ENCODE assay signal across 1 cellular context in genomic region chr1:169309178-169310166, GRCh38.
TF ChIP-seq lines count a peak whose summit lies in the region.

No MANE protein-coding gene starts in this region.

TF ChIP-seq in K562, 482 proteins besides CTCF, POLR2A, EP300 and RAD21 (continued from another document and continues in another):
- TF ChIP-seq ZNF318 (IDR thresholded peaks at IDR 0.05; ENCODE audit: borderline replicate concordance in 1 of 2, low read depth in 1 of 2) (peak in 1 of 2 experiments; percentile 64; a peak in 1 of 4 replicates), CSDE1 (IDR thresholded peaks at IDR 0.05) (no peak), EP400 (IDR thresholded peaks at IDR 0.05) (peak; percentile 49; the same call in 1 of the 2 replicates), HDGF (IDR thresholded peaks at IDR 0.05) (no peak), ZBTB2 (IDR thresholded peaks at IDR 0.05) (0 out of 2 replicates have a peak, but pooled peaks have one; percentile 54), FOXP1 (CRISPR knock-in tag; IDR thresholded peaks at IDR 0.05) (no peak), THRAP3 (IDR thresholded peaks at IDR 0.05; ENCODE audit: borderline replicate concordance) (no peak), NEUROD1 (IDR thresholded peaks at IDR 0.05; ENCODE audit: borderline replicate concordance, low read depth, low read length, partially characterized antibody) (no peak), RBM15 (IDR thresholded peaks at IDR 0.05; ENCODE audit: insufficient read depth, low read length) (no peak), ELK1 (CRISPR knock-in tag; IDR thresholded peaks at IDR 0.05) (no peak), CREB3L1 (IDR thresholded peaks at IDR 0.05; ENCODE audit: borderline replicate concordance, low read depth) (no peak), ZFP1 (CRISPR knock-in tag; IDR thresholded peaks at IDR 0.05) (peak; percentile 66; the same call in 1 of the 2 replicates), TFE3 (CRISPR knock-in tag; IDR thresholded peaks at IDR 0.05) (no peak), BRF2 (IDR thresholded peaks at IDR 0.05; ENCODE audit: borderline replicate concordance, insufficient read depth, insufficient read length) (no peak), TAF7 (tag; IDR thresholded peaks at IDR 0.05) (no peak), GTF2A2 (tag; IDR thresholded peaks at IDR 0.05) (no peak), ZNF212 (CRISPR knock-in tag; IDR thresholded peaks at IDR 0.05) (no peak), PURB (CRISPR knock-in tag; IDR thresholded peaks at IDR 0.05; ENCODE audit: low read depth) (no peak), ADNP (tag; IDR thresholded peaks at IDR 0.05) (no peak), TOE1 (IDR thresholded peaks at IDR 0.05; ENCODE audit: borderline replicate concordance) (peak; percentile 50; the same call in 1 of the 2 replicates), TOE1 (CRISPR knock-in tag; IDR thresholded peaks at IDR 0.05; ENCODE audit: borderline replicate concordance, low read depth) (no peak), GTF2F1 (IDR thresholded peaks at IDR 0.05; ENCODE audit: low read depth, low read length) (no peak), YBX1 (IDR thresholded peaks at IDR 0.05) (no peak), TCFL5 (CRISPR knock-in tag; conservative IDR thresholded peaks at IDR 0.05) (no peak), HDAC8 (tag; IDR thresholded peaks at IDR 0.05) (no peak), SMARCB1 (IDR thresholded peaks at IDR 0.05; ENCODE audit: insufficient read length, low read depth) (no peak), BHLHE40 (IDR thresholded peaks at IDR 0.05; ENCODE audit: low read length) (no peak), JUND (IDR thresholded peaks at IDR 0.05; ENCODE audit: borderline replicate concordance, low read depth, low read length) (peak; percentile 73), JUND (tag; IDR thresholded peaks at IDR 0.05; ENCODE audit: borderline replicate concordance, low read depth, low read length) (no peak; the same call in 2 of the 3 replicates), CBFB (CRISPR knock-in tag; IDR thresholded peaks at IDR 0.05) (no peak), NFATC3 (IDR thresholded peaks at IDR 0.05) (no peak), SNIP1 (IDR thresholded peaks at IDR 0.05; ENCODE audit: low read depth) (no peak), SNAPC5 (CRISPR knock-in tag; IDR thresholded peaks at IDR 0.05) (no peak), DPF2 (IDR thresholded peaks at IDR 0.05) (peak; percentile 95), HDAC1 (IDR thresholded peaks at IDR 0.05) (no peak), CHD4 (IDR thresholded peaks at IDR 0.05; ENCODE audit: insufficient read depth, insufficient replicate concordance, low read depth, low read length, poor library complexity, severe bottlenecking) (no peak), ZEB2 (IDR thresholded peaks at IDR 0.05) (no peak), ZNF146 (CRISPR knock-in tag; IDR thresholded peaks at IDR 0.05; ENCODE audit: unreplicated experiment) (no peak), ZFP36 (IDR thresholded peaks at IDR 0.05; ENCODE audit: low read depth, low read length, partially characterized antibody) (peak; percentile 74), ESRRB (CRISPR knock-in tag; IDR thresholded peaks at IDR 0.05; ENCODE audit: borderline replicate concordance) (no peak), ZBTB8A (IDR thresholded peaks at IDR 0.05; ENCODE audit: partially characterized antibody) (no peak), ZNF24 (IDR thresholded peaks at IDR 0.05) (no peak), NELFE (IDR thresholded peaks at IDR 0.05; ENCODE audit: insufficient read depth, insufficient read length) (no peak), ZNF217 (CRISPR knock-in tag; IDR thresholded peaks at IDR 0.05) (no peak), FOXP4 (CRISPR knock-in tag; IDR thresholded peaks at IDR 0.05; ENCODE audit: borderline replicate concordance) (no peak), ZNF23 (CRISPR knock-in tag; IDR thresholded peaks at IDR 0.05) (no peak), POLR2G (IDR thresholded peaks at IDR 0.05; ENCODE audit: low read depth, low read length) (no peak), MTA1 (IDR thresholded peaks at IDR 0.05; ENCODE audit: borderline replicate concordance) (no peak), PHF8 (IDR thresholded peaks at IDR 0.05; ENCODE audit: borderline replicate concordance, low read length) (peak; percentile 16; the same call in 1 of the 2 replicates), CEBPG (CRISPR knock-in tag; IDR thresholded peaks at IDR 0.05) (peak; percentile 87), CEBPG (tag; conservative IDR thresholded peaks at IDR 0.05 in 1 of 2, IDR thresholded peaks at IDR 0.05 in 1 of 2) (peak; percentile 77 to 80), RBM34 (IDR thresholded peaks at IDR 0.05; ENCODE audit: borderline replicate concordance, insufficient read depth, low read length) (no peak), RNF2 (IDR thresholded peaks at IDR 0.05) (peak; percentile 67), COPS2 (conservative IDR thresholded peaks at IDR 0.05) (no peak), CBX3 (IDR thresholded peaks at IDR 0.05; ENCODE audit: borderline replicate concordance in 1 of 2, low read length in 2 of 2) (peak in 1 of 2 experiments; percentile 62; a peak in 1 of 3 replicates), ID3 (CRISPR knock-in tag; IDR thresholded peaks at IDR 0.05) (no peak), ID3 (tag; IDR thresholded peaks at IDR 0.05) (no peak)
